In the genomic region with DNA sequence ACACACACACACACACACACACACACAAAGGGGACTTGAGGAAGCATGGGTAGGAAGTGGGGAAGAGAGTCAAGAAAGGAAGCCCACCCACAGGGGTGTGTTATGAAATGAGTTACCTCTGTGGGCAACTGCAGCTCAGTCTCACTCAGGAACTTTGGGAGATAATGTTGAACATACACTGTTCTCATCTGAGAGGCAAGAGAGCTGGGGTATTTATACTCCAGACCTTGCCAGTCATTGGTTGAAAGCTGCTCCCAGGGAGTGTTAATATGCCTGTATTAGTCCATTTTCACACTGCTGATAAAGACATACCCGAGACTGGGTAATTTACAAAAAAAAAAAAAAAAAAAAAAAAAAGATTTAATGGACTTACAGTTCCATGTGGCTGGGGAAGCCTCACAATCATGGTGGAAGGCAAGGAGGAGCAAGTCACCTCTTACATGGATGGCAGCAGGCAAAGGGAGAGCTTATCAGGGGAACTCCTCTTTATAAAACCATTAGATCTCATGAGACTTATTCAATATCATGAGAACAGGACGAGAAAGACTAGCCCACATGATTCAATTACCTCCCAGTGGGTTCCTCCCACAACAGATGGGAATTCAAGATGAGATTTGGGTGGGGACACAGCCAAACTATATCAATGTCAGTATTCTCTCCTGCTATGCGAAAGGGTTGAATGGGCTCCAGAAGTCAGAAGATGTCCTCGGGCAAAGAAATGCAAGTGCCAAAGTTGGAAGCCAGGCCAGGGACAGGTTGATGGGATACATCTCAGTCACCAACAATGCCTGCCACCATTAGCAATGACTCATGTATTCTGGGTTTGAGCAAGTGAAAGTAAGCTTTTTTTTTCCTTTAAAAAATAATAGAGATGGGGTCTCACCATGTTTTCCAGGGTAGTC, we compare ENCODE assay signal across 18 cellular contexts.
A peak's percentile ranks its signal among the peaks of the same experiment; 100 is the strongest.
DNase-seq lines count a peak whose midpoint lies in the region; ATAC-seq, FAIRE-seq and TF ChIP-seq lines count a peak whose summit lies in the region.
"Had no signal": no experiment of that assay in that cellular context is flagged by ENCODE, and none has a peak within 500 bp of the region (broad histone marks: within the 10 kb centered on the region; RNA-seq: fewer than 3 reads in every experiment).

No MANE protein-coding gene starts in this region.

- DNase-seq in DMS 273 (lab: John Stamatoyannopoulos, UW; ENCODE audit: unreplicated experiment) (peak; percentile 47), DMS 273 treated with DMSO at 0.1 percent for 48 hours (lab: John Stamatoyannopoulos, UW) (no peak), M059J (ENCODE audit: low read depth) (peak; percentile 59), K562 (ENCODE audit: extremely low read depth in 1 of 4, low spot score in 3 of 4) (no peak), WERI-Rb-1 (no peak)
- no peak for DNase-seq in activated T-cell treated with anti-CD3 and anti-CD28 coated beads, Interleukin-2, amount 50 U/mL, for 1 hour
- DNase-seq: CD4-positive, alpha-beta memory T cell; DMS53; DND-41; EL; GM23248; KG1 had no signal

- no peak overlapping the region for H3K4me2 ChIP-seq in K562 (ENCODE audit: insufficient read depth, low read length)
- H3K4me2 ChIP-seq: BLaER1 had no signal

- no peak overlapping the region for H3K9ac ChIP-seq in K562 (ENCODE audit: insufficient read depth in 1 of 2, low read depth in 2 of 2, low read length in 2 of 2)
- H3K9ac ChIP-seq: BLaER1, GM23248 had no signal

- FAIRE-seq in K562 (lab: Jason Lieb, UNC), result no peak
- FAIRE-seq: GM12878, HTR-8/SVneo had no signal

- peaks cover 0 to 4% of the 10 kb centered on the region in 2 experiments; a peak in 2 of 5 replicates for H3K4me1 ChIP-seq in K562 (replicated peaks in 1 of 2; ENCODE audit: control insufficient read depth in 2 of 2, insufficient read depth in 2 of 2, low read length in 2 of 2)
- H3K4me1 ChIP-seq: HAP-1 had no signal

- H3K9me1 ChIP-seq in K562 (ENCODE audit: control insufficient read depth, insufficient read depth, low read length), result no peaks in the 10 kb centered on the region

- no peak overlapping the region for H2AFZ ChIP-seq in K562 (ENCODE audit: low read depth, low read length)
- H2AFZ ChIP-seq: GM23248 had no signal

- no TSS peak for BruUV-seq in K562 (replicated peaks; lab: Mats Ljungman, UMichigan)

- no peak for TF ChIP-seq EP300 in K562 (IDR thresholded peaks at IDR 0.05; ENCODE audit: low read length)

- CTCF ChIA-PET in K562 (lab: Yijun Ruan, JAX; ENCODE audit: low intra/inter-chr PET ratio), result no interaction called here

- H3K27me3 ChIP-seq in K562 (ENCODE audit: control insufficient read depth in 2 of 2, insufficient read depth in 2 of 2, low read length in 2 of 2) (peaks cover 6 to 28% of the 10 kb centered on the region in 2 experiments; a peak in 4 of 5 replicates), WERI-Rb-1 (ENCODE audit: insufficient read depth, low read depth, severe bottlenecking) (no peaks in the 10 kb centered on the region)
- H3K27me3 ChIP-seq: BLaER1 had no signal

- WGBS in K562 (ENCODE audit: insufficient coverage, low coverage, missing lambda C conversion rate), result 6% methylated on average over 4 of the region's 4 CpGs

- intact Hi-C loops in K562 (cut with micrococcal nuclease), result no loop called here

- TF ChIP-seq RAD21 in K562 (CRISPR knock-in tag; conservative IDR thresholded peaks at IDR 0.05 in 1 of 2, IDR thresholded peaks at IDR 0.05 in 1 of 2), result no peak

- H4K20me1 ChIP-seq in K562 (replicated peaks; ENCODE audit: control insufficient read depth, insufficient read depth, low read length), result 0 out of 2 replicates have a peak, but pooled peaks cover 3% of the 10 kb centered on the region
- H4K20me1 ChIP-seq: BLaER1 had no signal

- ATAC-seq in K562 (no peak), HG03469 (IDR thresholded peaks at IDR 0.05; ENCODE audit: unreplicated experiment) (no peak)
- ATAC-seq: GM12878 had no signal

- H3K4me3 ChIP-seq in K562, result no peak overlapping the region
- H3K4me3 ChIP-seq in WERI-Rb-1 (ENCODE audit: low read depth, low read length), result no peak overlapping the region
- H3K4me3 ChIP-seq: BLaER1, GM12878, GM23248, HAP-1 had no signal

- TF ChIP-seq POLR2A in K562 (conservative IDR thresholded peaks at IDR 0.05), result no peak

- H3K79me2 ChIP-seq in K562 (ENCODE audit: control insufficient read depth, insufficient read depth, low read length), result no peaks in the 10 kb centered on the region

- 0 out of 2 replicates have a peak, but pooled peaks cover 3% of the 10 kb centered on the region for H3K9me3 ChIP-seq in K562 (replicated peaks; ENCODE audit: control insufficient read depth, insufficient read depth, low read depth, low read length)
- H3K9me3 ChIP-seq in WERI-Rb-1 (ENCODE audit: severe bottlenecking), result no peaks in the 10 kb centered on the region
- H3K9me3 ChIP-seq: HAP-1 had no signal

- H3K27ac ChIP-seq in K562 (ENCODE audit: extremely low read depth, low read depth, low read length) (no peak overlapping the region), WERI-Rb-1 (no peak overlapping the region)
- H3K27ac ChIP-seq: 22Rv1, BLaER1, GM23248 had no signal

- TF ChIP-seq CTCF in K562 (IDR thresholded peaks at IDR 0.05 in 2 of 3, conservative IDR thresholded peaks at IDR 0.05 in 1 of 3; ENCODE audit: insufficient read depth in 2 of 3, low read depth in 1 of 3, low read length in 3 of 3), result no peak
- no peak for TF ChIP-seq CTCF in WERI-Rb-1 (IDR thresholded peaks at IDR 0.05; ENCODE audit: low read depth, low read length)

- in situ Hi-C loops in K562 (cut with MboI), result no loop called here

- H3K36me3 ChIP-seq in K562 (ENCODE audit: control insufficient read depth, insufficient read depth, low read length) (no peaks in the 10 kb centered on the region), WERI-Rb-1 (no peaks in the 10 kb centered on the region)
- H3K36me3 ChIP-seq: BLaER1, HAP-1 had no signal

- POLR2A ChIA-PET in K562 (lab: Yijun Ruan, JAX), result interaction anchor here (0.9 kb wide), 1 partner anchor 12 kb away, joined by 4 read pairs; no protein-coding TSS in a partner anchor

TF ChIP-seq in K562, 482 proteins besides CTCF, POLR2A, EP300 and RAD21:
- TF ChIP-seq ZNF431 (CRISPR knock-in tag; IDR thresholded peaks at IDR 0.05) (peak; percentile 97), YY1 (IDR thresholded peaks at IDR 0.05; ENCODE audit: borderline replicate concordance in 1 of 3, control insufficient read depth in 1 of 3, extremely low read depth in 1 of 3, insufficient read depth in 3 of 3, insufficient read length in 1 of 3, insufficient replicate concordance in 2 of 3, low read depth in 1 of 3, low read length in 2 of 3) (no peak), XRCC5 (IDR thresholded peaks at IDR 0.05; ENCODE audit: low read depth, low read length) (no peak), TRIM24 (IDR thresholded peaks at IDR 0.05) (0 out of 4 replicates have a peak, but pooled peaks of 1 of the 2 experiments have one; percentile 20), MIER1 (IDR thresholded peaks at IDR 0.05; ENCODE audit: low read depth) (no peak)

Comparison
In these comparisons a context has a peak if more than half of its experiments do, and no peak if none do; other contexts are left out.
1. DNase-seq: peak in DMS 273 (single experiment) and M059J (single experiment); none in DMS 273 treated with DMSO at 0.1 percent for 48 hours (single experiment), K562 (0 of 4), activated T-cell treated with anti-CD3 and anti-CD28 coated beads, Interleukin-2, amount 50 U/mL, for 1 hour (single experiment) and WERI-Rb-1 (single experiment).